In the genomic region with DNA sequence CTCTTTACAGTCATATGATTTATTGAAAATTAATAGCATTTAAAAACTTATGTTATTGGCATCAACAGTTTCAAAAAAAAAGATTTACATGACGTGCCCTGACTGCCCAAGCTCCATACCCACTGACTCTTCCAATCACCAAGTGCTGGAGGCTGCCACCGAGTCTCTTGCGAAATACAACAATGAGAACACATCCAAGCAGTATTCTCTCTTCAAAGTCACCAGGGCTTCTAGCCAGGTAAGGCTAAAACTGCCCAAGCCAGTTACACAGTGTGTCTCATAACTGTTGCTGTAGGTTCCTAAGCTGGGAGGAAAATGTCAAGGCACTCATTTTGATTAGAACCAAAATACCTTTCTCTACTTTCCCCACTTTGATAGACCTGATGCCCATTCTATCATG, we compare ENCODE assay signal across 34 cellular contexts. TPM values are rescaled to one million over a fixed set of nuclear protein-coding genes. Genes with fewer than 3 reads are reported as not detected.
DNase-seq lines count a peak whose midpoint lies in the region; ATAC-seq and TF ChIP-seq lines count a peak whose summit lies in the region.
"Had no signal": no experiment of that assay in that cellular context is flagged by ENCODE, and none has a peak within 500 bp of the region (broad histone marks: within the 10 kb centered on the region; RNA-seq: fewer than 3 reads in every experiment).

No MANE protein-coding gene starts in this region.

- H3K27ac ChIP-seq in thyroid gland (no peak overlapping the region), H9 (ENCODE audit: insufficient read length, low read depth, low read length) (no peak overlapping the region)

- H2BK15ac ChIP-seq in H9 (ENCODE audit: low read depth, low read length): no peak overlapping the region

- ATAC-seq in left lobe of liver: peak; percentile 68
- ATAC-seq: activated CD4-positive, alpha-beta T cell treated with anti-CD3 and anti-CD28 coated beads for 36 hours; activated CD8-positive, alpha-beta T cell treated with anti-CD3 and anti-CD28 coated beads, Interleukin-2, amount 10 ng/mL, durations not matched to agents 7 days and 5 days; natural killer cell had no signal

- H3K9me3 ChIP-seq in thyroid gland (no peaks in the 10 kb centered on the region), H9 (ENCODE audit: control insufficient read depth, low read depth, low read length) (no peaks in the 10 kb centered on the region)
- H3K9me3 ChIP-seq: SK-N-SH had no signal

- no peaks in the 10 kb centered on the region for H3K79me2 ChIP-seq in H9 (ENCODE audit: insufficient read depth, low read length)

- H3K4me1 ChIP-seq in thyroid gland (peaks cover 0 to 7% of the 10 kb centered on the region in 2 donors), H9 (ENCODE audit: insufficient read depth, low read length) (peaks cover 7% of the 10 kb centered on the region; the same call in 1 of the 2 replicates)

- H4K8ac ChIP-seq in H9 (replicated peaks; ENCODE audit: insufficient read length, low read depth, low read length): no peak overlapping the region

- no peak overlapping the region for H2AFZ ChIP-seq in H9 (ENCODE audit: low read length)

- H4K5ac ChIP-seq in H9 (ENCODE audit: insufficient read length, low read depth, low read length): no peak overlapping the region

- no peak overlapping the region for H3T11ph ChIP-seq in H9 (ENCODE audit: low read length)

- H3K4me3 Mint-ChIP-seq in H9: no peak overlapping the region
- H3K4me3 Mint-ChIP-seq: activated CD4-positive, alpha-beta T cell treated with anti-CD3 and anti-CD28 coated beads for 36 hours; activated CD8-positive, alpha-beta T cell treated with anti-CD3 and anti-CD28 coated beads, Interleukin-2, amount 10 ng/mL, durations not matched to agents 7 days and 5 days; activated naive CD8-positive, alpha-beta T cell; dendritic cell treated with granulocyte-macrophage colony-stimulating factor and Interleukin-4, amounts not matched to agents 40 ng/mL and 50 ng/mL, for 4 days; natural killer cell; type B pancreatic cell had no signal

- H3K4ac ChIP-seq in H9 (ENCODE audit: low read depth, low read length): no peak overlapping the region

- intact Hi-C loops in thyroid gland (cut with DNase I): no loop called here
- intact Hi-C loops in cardiac septum (cut with DNase I): no loop called here

- H3K79me1 ChIP-seq in H9 (ENCODE audit: insufficient read depth, low read depth, low read length, poor library complexity, severe bottlenecking): no peaks in the 10 kb centered on the region

- H3K36me3 ChIP-seq in thyroid gland: no peaks in the 10 kb centered on the region

- DNase-seq in T47D (ENCODE audit: low read depth in 1 of 2, low spot score in 1 of 2): peak; percentile 80 to 95
- DNase-seq in left lobe of liver (ENCODE audit: low spot score): peak; percentile 65
- DNase-seq in thyroid gland: peak; percentile 22 to 32
- DNase-seq in H9: no peak
- no peak for DNase-seq in NCI-H1092 (lab: John Stamatoyannopoulos, UW)
- no peak for DNase-seq in cardiac septum (ENCODE audit: low spot score)
- DNase-seq: activated CD4-positive, alpha-beta T cell treated with anti-CD3 and anti-CD28 coated beads for 36 hours; activated CD8-positive, alpha-beta T cell treated with anti-CD3 and anti-CD28 coated beads, Interleukin-2, amount 10 ng/mL, durations not matched to agents 7 days and 5 days; activated effector memory CD4-positive, alpha-beta T cell treated with Interleukin-2 at 50 U/mL for 16 hours; activated T-cell treated with anti-CD3 and anti-CD28 coated beads for 4 hours; aorta; C1 segment of cervical spinal cord; central memory CD4-positive, alpha-beta T cell; DND-41; hippocampal formation; natural killer cell; NCI-H1105 treated with DMSO at 0.1 percent for 48 hours; NCI-H1930; NCI-H69; occipital lobe; RPMI8226; SK-N-SH; stimulated activated CD4-positive, alpha-beta T cell treated with anti-CD3 and anti-CD28 coated beads, Interleukin-1b, Interleukin-23, amount 100 ng/mL, for 48 hours; stimulated activated CD8-positive, alpha-beta memory T cell treated with anti-CD3 and anti-CD28 coated beads, Interleukin-4, amount 100 ng/mL, for 48 hours; T-helper 2 cell had no signal

- TF ChIP-seq RAD21 in Ishikawa (IDR thresholded peaks at IDR 0.05; ENCODE audit: low read depth): no peak

- no peak overlapping the region for H2BK120ac ChIP-seq in H9 (ENCODE audit: low read depth, low read length, poor library complexity, severe bottlenecking)

- H3K4me1 Mint-ChIP-seq in H9: peaks cover 20 to 26% of the 10 kb centered on the region in 2 experiments

- H3K4me3 ChIP-seq in thyroid gland (replicated peaks in 1 of 3): no peak overlapping the region
- H3K4me3 ChIP-seq: smooth muscle cell had no signal

- H3K9ac ChIP-seq in H9 (ENCODE audit: extremely low read depth, insufficient read length, low read length): no peak overlapping the region
- H3K9ac ChIP-seq: SK-N-SH had no signal

- H3K4me2 ChIP-seq in H9 (ENCODE audit: insufficient read depth, insufficient read length, low read length): no peak overlapping the region
- H3K4me2 ChIP-seq: SK-N-SH, smooth muscle cell had no signal

- no peaks in the 10 kb centered on the region for H3K27me3 ChIP-seq in thyroid gland
- H3K27me3 ChIP-seq in H9 (ENCODE audit: insufficient read depth, low read length): no peaks in the 10 kb centered on the region

- no peaks in the 10 kb centered on the region for H4K20me1 ChIP-seq in H9 (ENCODE audit: control insufficient read depth, insufficient read depth, insufficient read length)

- H3K27me3 Mint-ChIP-seq in H9 (ENCODE audit: low read depth): peaks cover 2% of the 10 kb centered on the region; the same call in 1 of the 2 replicates
- H3K27me3 Mint-ChIP-seq: activated naive CD8-positive, alpha-beta T cell had no signal

- no peak overlapping the region for H2BK12ac ChIP-seq in H9 (ENCODE audit: insufficient read length, low read depth, low read length)

- H3K9me3 Mint-ChIP-seq in H9: no peaks in the 10 kb centered on the region
- H3K9me3 Mint-ChIP-seq: dendritic cell treated with granulocyte-macrophage colony-stimulating factor and Interleukin-4, amounts not matched to agents 40 ng/mL and 50 ng/mL, for 4 days; natural killer cell had no signal

- no peak overlapping the region for H3K27ac Mint-ChIP-seq in H9
- H3K27ac Mint-ChIP-seq: activated CD4-positive, alpha-beta T cell treated with anti-CD3 and anti-CD28 coated beads for 36 hours; activated CD8-positive, alpha-beta T cell treated with anti-CD3 and anti-CD28 coated beads, Interleukin-2, amount 10 ng/mL, durations not matched to agents 7 days and 5 days; dendritic cell treated with granulocyte-macrophage colony-stimulating factor and Interleukin-4, amounts not matched to agents 40 ng/mL and 50 ng/mL, for 4 days; natural killer cell; type B pancreatic cell had no signal

- H4K91ac ChIP-seq in H9 (ENCODE audit: insufficient read length, low read depth, low read length): no peak overlapping the region

- TF ChIP-seq EP300 in Ishikawa (IDR thresholded peaks at IDR 0.05; ENCODE audit: borderline replicate concordance): no peak

- no peak for TF ChIP-seq POLR2A in thyroid gland (IDR thresholded peaks at IDR 0.05)

- no peak overlapping the region for H3K23ac ChIP-seq in H9 (ENCODE audit: insufficient read length, low read depth, low read length)

- no peaks in the 10 kb centered on the region for H3K23me2 ChIP-seq in H9 (ENCODE audit: insufficient read length, low read depth, low read length, poor library complexity, severe bottlenecking)

- H3K56ac ChIP-seq in H9 (ENCODE audit: insufficient read length, low read depth, low read length): no peak overlapping the region

- no peak overlapping the region for H3K14ac ChIP-seq in H9 (ENCODE audit: insufficient read depth, low read length)

- 38 to 65% methylated on average over 3 of the region's 3 CpGs for WGBS in thyroid gland, 2 donors
- no CpG with 5 or more reads among the region's 3 CpGs for WGBS in H9 (ENCODE audit: extremely low coverage, insufficient read length, low lambda C conversion rate)

- TF ChIP-seq CTCF in thyroid gland (IDR thresholded peaks at IDR 0.05): no peak
- no peak for TF ChIP-seq CTCF in H9 (conservative IDR thresholded peaks at IDR 0.05)

- H2AK5ac ChIP-seq in H9 (ENCODE audit: insufficient read length, low read length): no peak overlapping the region

- H3K36me3 Mint-ChIP-seq in H9 (ENCODE audit: insufficient read depth in 1 of 3, low read depth in 3 of 3): no peaks in the 10 kb centered on the region
- H3K36me3 Mint-ChIP-seq: activated naive CD8-positive, alpha-beta T cell; natural killer cell; type B pancreatic cell had no signal

- H2BK20ac ChIP-seq in H9 (ENCODE audit: low read depth, low read length, poor library complexity, severe bottlenecking): no peak overlapping the region

- no peak overlapping the region for H3K18ac ChIP-seq in H9 (ENCODE audit: insufficient read length, low read depth, low read length)

- in situ Hi-C loops in T47D (cut with HindIII; ENCODE audit: low pct_unique_long_range_greater_than_20kb, low sequenced_read_pairs): no loop called here

- no peak overlapping the region for H2BK5ac ChIP-seq in H9 (ENCODE audit: insufficient read length, low read length)

TF ChIP-seq in Ishikawa, 13 proteins besides CTCF, POLR2A, EP300 and RAD21:
- TF ChIP-seq MAX (IDR thresholded peaks at IDR 0.05) (no peak), CEBPB (IDR thresholded peaks at IDR 0.05) (peak; percentile 94), CREB1 (IDR thresholded peaks at IDR 0.05; ENCODE audit: low read depth) (no peak), TEAD4 (IDR thresholded peaks at IDR 0.05) (no peak)

RNA-seq across cellular contexts. Expression of gene FETUB, which starts 4.5 kb away (rescaled TPM):
- total RNA-seq in left lobe of liver: 49.9 TPM
- total RNA-seq in thyroid gland: not detected
- total RNA-seq in H9 (2021): not detected in 2 replicates
- total RNA-seq in cardiac septum: not detected
- total RNA-seq: activated CD4-positive, alpha-beta T cell treated with anti-CD3 and anti-CD28 coated beads for 36 hours; activated CD8-positive, alpha-beta T cell treated with anti-CD3 and anti-CD28 coated beads, Interleukin-2, amount 10 ng/mL, durations not matched to agents 7 days and 5 days; aorta; fibroblast of lung; mononuclear cell; natural killer cell; occipital lobe; renal cortical epithelial cell had no signal

RNA-seq across cellular contexts. Expression of gene HRG, which starts 21.1 kb away (rescaled TPM):
- 324 TPM for total RNA-seq in left lobe of liver
- under 1 TPM in 1 of 4 donors, not detected in 3; 0.34 TPM for total RNA-seq in thyroid gland
- not detected in 2 replicates for total RNA-seq in H9 (2021)
- total RNA-seq in cardiac septum: not detected
- total RNA-seq: activated CD8-positive, alpha-beta T cell treated with anti-CD3 and anti-CD28 coated beads, Interleukin-2, amount 10 ng/mL, durations not matched to agents 7 days and 5 days; aorta; fibroblast of lung; mononuclear cell; natural killer cell; occipital lobe; smooth muscle cell had no signal

RNA-seq across cellular contexts. Expression of gene AHSG, which starts 31.8 kb away (rescaled TPM):
- total RNA-seq in left lobe of liver (763 TPM), thyroid gland (not detected), H9 (2021) (0.13 TPM in 1 of 2 replicates, not detected in the other), cardiac septum (not detected)
- total RNA-seq: activated CD4-positive, alpha-beta T cell treated with anti-CD3 and anti-CD28 coated beads for 36 hours; activated CD8-positive, alpha-beta T cell treated with anti-CD3 and anti-CD28 coated beads, Interleukin-2, amount 10 ng/mL, durations not matched to agents 7 days and 5 days; aorta; fibroblast of lung; LHCN-M2; mononuclear cell; natural killer cell; renal cortical epithelial cell had no signal

Comparison
In these comparisons a context has a peak if more than half of its experiments do, and no peak if none do; other contexts are left out.
1. DNase-seq: peak in T47D (2 of 2), left lobe of liver (single experiment) and thyroid gland (2 of 2); none in H9 (single experiment), NCI-H1092 (single experiment) and cardiac septum (single experiment).
2. RNA of gene FETUB, which starts 4.5 kb away (total RNA-seq): 49.9 TPM in left lobe of liver (single experiment); not detected in cardiac septum (single experiment), not detected in thyroid gland and not detected in H9; every median in the first group is over 10 times any median in the second.
3. RNA of gene HRG, which starts 21.1 kb away (total RNA-seq): 324 TPM in left lobe of liver (single experiment); 0.34 TPM in thyroid gland, not detected in H9 and not detected in cardiac septum (single experiment); every median in the first group is over 100 times any median in the second.
4. RNA of gene AHSG, which starts 31.8 kb away (total RNA-seq): 763 TPM in left lobe of liver (single experiment); 0.13 TPM in H9, not detected in cardiac septum (single experiment) and not detected in thyroid gland; every median in the first group is over 100 times any median in the second.